ENCODE assay signal across 3 cellular contexts in genomic region chr17:16243385-16243784, GRCh38.
TF ChIP-seq lines count a peak whose summit lies in the region.

No MANE protein-coding gene starts in this region.

TF ChIP-seq in GM23338, 12 proteins besides CTCF, POLR2A, EP300 and RAD21:
- TF ChIP-seq POLR2AphosphoS5 (IDR thresholded peaks at IDR 0.05; ENCODE audit: low read depth) (no peak), JUNB (IDR thresholded peaks at IDR 0.05; ENCODE audit: unreplicated experiment) (no peak), EZH2 (IDR thresholded peaks at IDR 0.05; ENCODE audit: low read depth, unreplicated experiment) (no peak), NANOG (IDR thresholded peaks at IDR 0.05; ENCODE audit: borderline replicate concordance) (no peak), STAT1 (IDR thresholded peaks at IDR 0.05; ENCODE audit: unreplicated experiment) (no peak), EZH2phosphoT487 (IDR thresholded peaks at IDR 0.05; ENCODE audit: unreplicated experiment) (no peak), ZNF331 (CRISPR knock-in tag; IDR thresholded peaks at IDR 0.05; ENCODE audit: low read depth) (no peak)

TF ChIP-seq in Ishikawa, 13 proteins besides CTCF, POLR2A, EP300 and RAD21:
- no peak for TF ChIP-seq TEAD4 (IDR thresholded peaks at IDR 0.05)
- TF ChIP-seq CEBPB (IDR thresholded peaks at IDR 0.05): 0 out of 2 replicates have a peak, but pooled peaks have one; percentile 6

TF ChIP-seq in K562, 482 proteins besides CTCF, POLR2A, EP300 and RAD21:
- no peak for TF ChIP-seq CEBPG (CRISPR knock-in tag; IDR thresholded peaks at IDR 0.05)
- peak; percentile 34 to 64; a peak in 3 of 4 replicates for TF ChIP-seq CEBPG (tag; conservative IDR thresholded peaks at IDR 0.05 in 1 of 2, IDR thresholded peaks at IDR 0.05 in 1 of 2)
- no peak for TF ChIP-seq KAT7 (CRISPR knock-in tag; IDR thresholded peaks at IDR 0.05; ENCODE audit: borderline replicate concordance)
- TF ChIP-seq CEBPB (tag; IDR thresholded peaks at IDR 0.05): peak; percentile 69
